In genomic region chr1:228343211-228343661, GRCh38 we compare ENCODE assay signal across 28 cellular contexts.
DNase-seq lines count a peak whose midpoint lies in the region; ATAC-seq and TF ChIP-seq lines count a peak whose summit lies in the region.
"Had no signal": no experiment of that assay in that cellular context is flagged by ENCODE, and none has a peak within 500 bp of the region (broad histone marks: within the 10 kb centered on the region; RNA-seq: fewer than 3 reads in every experiment).

No MANE protein-coding gene starts in this region.

- no peaks in the 10 kb centered on the region for H3K27me3 ChIP-seq in transverse colon
- H3K27me3 ChIP-seq: BLaER1, breast epithelium, heart right ventricle, SJSA1 had no signal

- TF ChIP-seq CTCF in transverse colon (IDR thresholded peaks at IDR 0.05), result no peak

- H3K36me3 Mint-ChIP-seq in activated naive CD8-positive, alpha-beta T cell treated with anti-CD3 and anti-CD28 coated beads, Interleukin-2, amount 10 ng/mL, durations not matched to agents 7 days and 5 days, result peaks cover 3% of the 10 kb centered on the region
- peaks cover 13% of the 10 kb centered on the region for H3K36me3 Mint-ChIP-seq in activated naive CD8-positive, alpha-beta T cell treated with anti-CD3 and anti-CD28 coated beads for 36 hours
- no peaks in the 10 kb centered on the region for H3K36me3 Mint-ChIP-seq in natural killer cell treated with Interleukin-12 subunit alpha and Interleukin-12 subunit beta and Interleukin-15 and Interleukin-18, amount 100 ng/mL, for 72 hours

- H3K27me3 Mint-ChIP-seq in activated naive CD8-positive, alpha-beta T cell treated with anti-CD3 and anti-CD28 coated beads, Interleukin-2, amount 10 ng/mL, durations not matched to agents 7 days and 5 days, result no peaks in the 10 kb centered on the region
- H3K27me3 Mint-ChIP-seq in activated naive CD8-positive, alpha-beta T cell treated with anti-CD3 and anti-CD28 coated beads for 36 hours, result no peaks in the 10 kb centered on the region
- H3K27me3 Mint-ChIP-seq in natural killer cell treated with Interleukin-12 subunit alpha and Interleukin-12 subunit beta and Interleukin-15 and Interleukin-18, amount 100 ng/mL, for 72 hours, result no peaks in the 10 kb centered on the region
- H3K27me3 Mint-ChIP-seq: IgD-negative memory B cell had no signal

- no peak for TF ChIP-seq EP300 in transverse colon (IDR thresholded peaks at IDR 0.05; ENCODE audit: low read depth)

- H3K27ac ChIP-seq in transverse colon, result no peak overlapping the region
- H3K27ac ChIP-seq: BLaER1, breast epithelium, heart right ventricle, SJSA1 had no signal

- no peak overlapping the region for H3K4me3 ChIP-seq in transverse colon
- H3K4me3 ChIP-seq: BLaER1, breast epithelium, heart right ventricle, SJSA1 had no signal

- TF ChIP-seq POLR2A in transverse colon (IDR thresholded peaks at IDR 0.05), result no peak

- 91% methylated on average over 19 of the region's 19 CpGs; no CpG with 5 or more reads in 1 of the 2 donors for WGBS in transverse colon (ENCODE audit: low coverage in 1 of 2), 2 donors

- no peak for ATAC-seq in activated naive CD8-positive, alpha-beta T cell treated with anti-CD3 and anti-CD28 coated beads, Interleukin-2, amount 10 ng/mL, durations not matched to agents 7 days and 5 days (ENCODE audit: low read depth)
- ATAC-seq in natural killer cell treated with Interleukin-12 subunit alpha and Interleukin-12 subunit beta and Interleukin-15 and Interleukin-18, amount 100 ng/mL, for 72 hours, result no peak
- ATAC-seq in GM18511 (IDR thresholded peaks at IDR 0.05; ENCODE audit: unreplicated experiment), result no peak
- ATAC-seq: activated CD8-positive, alpha-beta T cell treated with anti-CD3 and anti-CD28 coated beads, Interleukin-2, amount 10 ng/mL, durations not matched to agents 7 days and 5 days; activated T-cell treated with anti-CD3 and anti-CD28 coated beads, Interleukin-2, amount 50 U/mL, for 4 hours; esophagus mucosa; heart right ventricle; left colon; Panc1 had no signal

- intact Hi-C loops in cardiac septum (cut with DNase I), result no loop called here
- intact Hi-C loops in transverse colon (cut with DNase I; ENCODE audit: low total_unique reads), result no loop called here

- H3K4me3 Mint-ChIP-seq in activated naive CD8-positive, alpha-beta T cell treated with anti-CD3 and anti-CD28 coated beads, Interleukin-2, amount 10 ng/mL, durations not matched to agents 7 days and 5 days, result no peak overlapping the region
- no peak overlapping the region for H3K4me3 Mint-ChIP-seq in activated naive CD8-positive, alpha-beta T cell treated with anti-CD3 and anti-CD28 coated beads for 36 hours
- no peak overlapping the region for H3K4me3 Mint-ChIP-seq in natural killer cell treated with Interleukin-12 subunit alpha and Interleukin-12 subunit beta and Interleukin-15 and Interleukin-18, amount 100 ng/mL, for 72 hours
- H3K4me3 Mint-ChIP-seq: activated CD8-positive, alpha-beta T cell treated with anti-CD3 and anti-CD28 coated beads, Interleukin-2, amount 10 ng/mL, durations not matched to agents 7 days and 5 days; activated T-cell treated with anti-CD3 and anti-CD28 coated beads, Interleukin-2, amount 50 U/mL, for 4 hours; endodermal cell; IgD-negative memory B cell had no signal

- DNase-seq in activated naive CD8-positive, alpha-beta T cell treated with anti-CD3 and anti-CD28 coated beads, Interleukin-2, amount 10 ng/mL, durations not matched to agents 7 days and 5 days, result peak; percentile 10
- DNase-seq in activated naive CD8-positive, alpha-beta T cell treated with anti-CD3 and anti-CD28 coated beads for 36 hours, result no peak
- DNase-seq in cardiac septum (ENCODE audit: low spot score) (peak; percentile 53), transverse colon (peak; percentile 3), NCI-H69 (lab: John Stamatoyannopoulos, UW) (no peak), kidney glomerular epithelial cell (lab: John Stamatoyannopoulos, UW) (no peak)
- DNase-seq in natural killer cell treated with Interleukin-12 subunit alpha and Interleukin-12 subunit beta and Interleukin-15 and Interleukin-18, amount 100 ng/mL, for 72 hours (ENCODE audit: low spot score), result peak; percentile 52
- DNase-seq: activated CD4-positive, alpha-beta T cell treated with anti-CD3 and anti-CD28 coated beads for 1 hour; activated CD8-positive, alpha-beta T cell treated with anti-CD3 and anti-CD28 coated beads, Interleukin-2, amount 10 ng/mL, durations not matched to agents 7 days and 5 days; activated T-cell treated with anti-CD3 and anti-CD28 coated beads, Interleukin-2, amount 50 U/mL, for 4 hours; amygdala; DMS53; foreskin fibroblast; NCI-H1048; NCI-H187 treated with DMSO at 0.1 percent for 48 hours; NCI-H524 treated with DMSO at 0.1 percent for 48 hours; stimulated activated CD4-positive, alpha-beta T cell treated with anti-CD3 and anti-CD28 coated beads, Interleukin-12 subunit alpha, Interleukin-12 subunit beta, amount 100 ng/mL, for 4 hours; stimulated activated CD4-positive, alpha-beta T cell treated with anti-CD3 and anti-CD28 coated beads, Interleukin-4, amount 100 ng/mL, for 1 hour had no signal

- no peak overlapping the region for H3K27ac Mint-ChIP-seq in activated naive CD8-positive, alpha-beta T cell treated with anti-CD3 and anti-CD28 coated beads, Interleukin-2, amount 10 ng/mL, durations not matched to agents 7 days and 5 days
- no peak overlapping the region for H3K27ac Mint-ChIP-seq in activated naive CD8-positive, alpha-beta T cell treated with anti-CD3 and anti-CD28 coated beads for 36 hours
- H3K27ac Mint-ChIP-seq in natural killer cell treated with Interleukin-12 subunit alpha and Interleukin-12 subunit beta and Interleukin-15 and Interleukin-18, amount 100 ng/mL, for 72 hours, result no peak overlapping the region
- H3K27ac Mint-ChIP-seq: activated CD8-positive, alpha-beta T cell treated with anti-CD3 and anti-CD28 coated beads, Interleukin-2, amount 10 ng/mL, durations not matched to agents 7 days and 5 days; endodermal cell; IgD-negative memory B cell had no signal

- in situ Hi-C loops in transverse colon (cut with MboI; ENCODE audit: low pct_ligation_motif_present in 1 of 4, low pct_unique_long_range_greater_than_20kb in 1 of 4, low sequenced_read_pairs in 3 of 4), result no loop called here

- H3K4me1 Mint-ChIP-seq in activated naive CD8-positive, alpha-beta T cell treated with anti-CD3 and anti-CD28 coated beads, Interleukin-2, amount 10 ng/mL, durations not matched to agents 7 days and 5 days, result peaks cover 9% of the 10 kb centered on the region
- H3K4me1 Mint-ChIP-seq in activated naive CD8-positive, alpha-beta T cell treated with anti-CD3 and anti-CD28 coated beads for 36 hours, result no peaks in the 10 kb centered on the region
- no peaks in the 10 kb centered on the region for H3K4me1 Mint-ChIP-seq in natural killer cell treated with Interleukin-12 subunit alpha and Interleukin-12 subunit beta and Interleukin-15 and Interleukin-18, amount 100 ng/mL, for 72 hours (ENCODE audit: low read depth in 2 of 2)
- H3K4me1 Mint-ChIP-seq: endodermal cell had no signal

- no peaks in the 10 kb centered on the region for H3K36me3 ChIP-seq in transverse colon
- H3K36me3 ChIP-seq: breast epithelium, SJSA1 had no signal

- POLR2A ChIA-PET in activated naive CD8-positive, alpha-beta T cell treated with anti-CD3 and anti-CD28 coated beads, Interleukin-2, amount 10 ng/mL, durations not matched to agents 7 days and 5 days (lab: Charles Lee), result no interaction called here

- no peaks in the 10 kb centered on the region for H3K4me1 ChIP-seq in transverse colon
- H3K4me1 ChIP-seq: breast epithelium, SJSA1 had no signal

- no peaks in the 10 kb centered on the region for H3K9me3 ChIP-seq in transverse colon
- H3K9me3 ChIP-seq: breast epithelium had no signal

- peaks cover 8% of the 10 kb centered on the region for H3K9me3 Mint-ChIP-seq in activated naive CD8-positive, alpha-beta T cell treated with anti-CD3 and anti-CD28 coated beads, Interleukin-2, amount 10 ng/mL, durations not matched to agents 7 days and 5 days
- peaks cover 1% of the 10 kb centered on the region for H3K9me3 Mint-ChIP-seq in activated naive CD8-positive, alpha-beta T cell treated with anti-CD3 and anti-CD28 coated beads for 36 hours
- no peaks in the 10 kb centered on the region for H3K9me3 Mint-ChIP-seq in natural killer cell treated with Interleukin-12 subunit alpha and Interleukin-12 subunit beta and Interleukin-15 and Interleukin-18, amount 100 ng/mL, for 72 hours

Comparison
In these comparisons a context has a peak if more than half of its experiments do, and no peak if none do; other contexts are left out.
1. DNase-seq: peak in activated naive CD8-positive, alpha-beta T cell treated with anti-CD3 and anti-CD28 coated beads, Interleukin-2, amount 10 ng/mL, durations not matched to agents 7 days and 5 days (single experiment), cardiac septum (single experiment), natural killer cell treated with Interleukin-12 subunit alpha and Interleukin-12 subunit beta and Interleukin-15 and Interleukin-18, amount 100 ng/mL, for 72 hours (single experiment) and transverse colon (single experiment); none in activated naive CD8-positive, alpha-beta T cell treated with anti-CD3 and anti-CD28 coated beads for 36 hours (single experiment), NCI-H69 (single experiment) and kidney glomerular epithelial cell (single experiment).